Comparison of ENCODE assay signal across 10 cellular contexts in genomic region chr9:121354141-121354540, GRCh38. TPM values are rescaled to one million over a fixed set of nuclear protein-coding genes. Genes with fewer than 3 reads are reported as not detected.
DNase-seq lines count a peak whose midpoint lies in the region; ATAC-seq and TF ChIP-seq lines count a peak whose summit lies in the region.
"Had no signal": no experiment of that assay in that cellular context is flagged by ENCODE, and none has a peak within 500 bp of the region (broad histone marks: within the 10 kb centered on the region; RNA-seq: fewer than 3 reads in every experiment).

No MANE protein-coding gene starts in this region.

- peak overlapping the region; percentile 93; the same call in 2 of the 3 replicates for H2BK15ac ChIP-seq in IMR-90 (ENCODE audit: low read depth, low read length)

- H3K4me2 ChIP-seq in IMR-90 (ENCODE audit: low read depth, low read length) = no peak overlapping the region
- H3K4me2 ChIP-seq: SK-N-SH had no signal

- peak; percentile 56 for DNase-seq in CMK (ENCODE audit: low read depth)
- DNase-seq in IMR-90 = no peak
- DNase-seq in esophagus muscularis mucosa (ENCODE audit: extremely low spot score) = no peak
- DNase-seq in ovary = peak in 3 of 5 donors; percentile 33 to 54 (median 45)
- no peak for DNase-seq in endodermal cell
- no peak for DNase-seq in GM03348 (ENCODE audit: low spot score)
- no peak for DNase-seq in DMS53 (lab: John Stamatoyannopoulos, UW)
- DNase-seq: NCI-H187 treated with DMSO at 0.1 percent for 48 hours, SK-N-SH had no signal

- no peak overlapping the region for H3K4me3 Mint-ChIP-seq in endodermal cell

- TF ChIP-seq CTCF in IMR-90 (conservative IDR thresholded peaks at IDR 0.05; ENCODE audit: low read depth, low read length) (no peak), esophagus muscularis mucosa (IDR thresholded peaks at IDR 0.05) (no peak), ovary (IDR thresholded peaks at IDR 0.05) (no peak), endodermal cell (conservative IDR thresholded peaks at IDR 0.05) (no peak)

- H2BK5ac ChIP-seq in IMR-90 (ENCODE audit: low read depth, low read length, poor library complexity, severe bottlenecking) = peak overlapping the region; percentile 92

- POLR2A ChIA-PET in IMR-90 (lab: Charles Lee; ENCODE audit: unreplicated experiment) = no interaction called here

- ATAC-seq in IMR-90 (ENCODE audit: low read depth) (peak; percentile 24), HG03175 (IDR thresholded peaks at IDR 0.05; ENCODE audit: unreplicated experiment) (no peak)

- H4K8ac ChIP-seq in IMR-90 (ENCODE audit: low read depth in 2 of 2, low read length in 2 of 2) = peak overlapping the region; percentile 40 to 90

- H3K9me3 ChIP-seq in IMR-90 (ENCODE audit: control insufficient read depth, insufficient read depth, low read length) (no peaks in the 10 kb centered on the region), esophagus muscularis mucosa (no peaks in the 10 kb centered on the region), ovary (no peaks in the 10 kb centered on the region), endodermal cell (ENCODE audit: control insufficient read depth, low read length) (no peaks in the 10 kb centered on the region)
- H3K9me3 ChIP-seq: SK-N-SH had no signal

- peak overlapping the region; percentile 97 for H2BK20ac ChIP-seq in IMR-90 (ENCODE audit: low read depth, low read length)

- H3K27ac ChIP-seq in IMR-90 (ENCODE audit: insufficient read depth, low read length) = peak overlapping the region; percentile 98
- H3K27ac ChIP-seq in esophagus muscularis mucosa (replicated peaks in 1 of 4) = peak overlapping the region; percentile 76 to 97 (median 88)
- H3K27ac ChIP-seq in ovary = peak overlapping the region in 1 of 2 donors; percentile 62
- no peak overlapping the region for H3K27ac ChIP-seq in endodermal cell (ENCODE audit: low read depth, low read length)

- H3K36me3 ChIP-seq in IMR-90 (ENCODE audit: control insufficient read depth, insufficient read depth, low read length) (peaks cover 29% of the 10 kb centered on the region), esophagus muscularis mucosa (peaks cover 14 to 67% (median 49%) of the 10 kb centered on the region in 4 donors), ovary (no peaks in the 10 kb centered on the region), endodermal cell (ENCODE audit: control insufficient read depth, insufficient read depth, low read length) (no peaks in the 10 kb centered on the region)

- intact Hi-C loops in IMR-90 (cut with micrococcal nuclease) = no loop called here
- intact Hi-C loops in esophagus muscularis mucosa (cut with DNase I) = no loop called here
- intact Hi-C loops in ovary (cut with DNase I) = no loop called here

- no peak overlapping the region for H2AFZ ChIP-seq in IMR-90 (replicated peaks; ENCODE audit: low read length, poor library complexity)

- H3K9ac ChIP-seq in IMR-90 (ENCODE audit: low read depth, low read length) = peak overlapping the region; percentile 39
- H3K9ac ChIP-seq in endodermal cell (ENCODE audit: extremely low read depth, low read length, poor library complexity, severe bottlenecking) = no peak overlapping the region
- H3K9ac ChIP-seq: SK-N-SH had no signal

- H3K4me3 ChIP-seq in IMR-90 (ENCODE audit: insufficient read depth, low read depth, low read length) (no peak overlapping the region), esophagus muscularis mucosa (no peak overlapping the region), ovary (no peak overlapping the region), endodermal cell (ENCODE audit: low read length) (no peak overlapping the region)

- peaks cover 26 to 58% of the 10 kb centered on the region in 2 experiments for H3K79me1 ChIP-seq in IMR-90 (ENCODE audit: low read depth in 1 of 2, low read length in 2 of 2)

- no TSS peak for BruUV-seq in IMR-90 (replicated peaks; lab: Mats Ljungman, UMichigan)

- CTCF ChIA-PET in IMR-90 (lab: Yijun Ruan, JAX) = no interaction called here

- H3K36me3 Mint-ChIP-seq in endodermal cell (ENCODE audit: low read depth) = peaks cover 7% of the 10 kb centered on the region

- peak overlapping the region; percentile 89 for H4K91ac ChIP-seq in IMR-90 (ENCODE audit: insufficient read depth, low read depth, low read length)

- no peak overlapping the region for H3K27ac Mint-ChIP-seq in endodermal cell

- TF ChIP-seq POLR2A in IMR-90 (IDR thresholded peaks at IDR 0.05; ENCODE audit: low read depth, low read length) = no peak
- no peak for TF ChIP-seq POLR2A in esophagus muscularis mucosa (IDR thresholded peaks at IDR 0.05; ENCODE audit: low read depth)
- TF ChIP-seq POLR2A in ovary (IDR thresholded peaks at IDR 0.05) = no peak

- H2AK5ac ChIP-seq in IMR-90 (ENCODE audit: low read depth, low read length) = peak overlapping the region; percentile 97

- in situ Hi-C loops in IMR-90 (cut with MboI; ENCODE audit: low sequenced_read_pairs) = no loop called here

- H3K4me1 ChIP-seq in IMR-90 (ENCODE audit: control insufficient read depth, insufficient read depth, low read length) = peaks cover 23% of the 10 kb centered on the region
- H3K4me1 ChIP-seq in esophagus muscularis mucosa = peaks cover 93 to 100% (median 97%) of the 10 kb centered on the region in 4 donors
- peaks cover 24% of the 10 kb centered on the region for H3K4me1 ChIP-seq in ovary (ENCODE audit: insufficient read depth)
- peaks cover 10% of the 10 kb centered on the region for H3K4me1 ChIP-seq in endodermal cell (ENCODE audit: control insufficient read depth, insufficient read depth, low read length)

- no CpG with 5 or more reads among the region's 5 CpGs for WGBS in IMR-90 (ENCODE audit: extremely low coverage in 2 of 2, insufficient read length in 1 of 2), 2 experiments
- 68% methylated on average over 5 of the region's 5 CpGs for WGBS in esophagus muscularis mucosa
- WGBS in ovary, 3 donors = 7 to 37% (median 10%) methylated on average over 5 of the region's 5 CpGs
- WGBS in endodermal cell (ENCODE audit: insufficient coverage in 1 of 2, insufficient read length in 1 of 2), 2 experiments = 95 to 100% methylated on average over 3 to 5 of the region's 5 CpGs

- H3K4me1 Mint-ChIP-seq in endodermal cell = peaks cover 24% of the 10 kb centered on the region

- dilution Hi-C loops in IMR-90 (cut with HindIII; ENCODE audit: low sequenced_read_pairs, unreplicated experiment) = no loop called here

- peaks cover 17% of the 10 kb centered on the region for H3K9me1 ChIP-seq in IMR-90 (ENCODE audit: insufficient read depth, low read length)

- H3K23ac ChIP-seq in IMR-90 (ENCODE audit: low read depth, low read length) = peak overlapping the region; percentile 93

- no peaks in the 10 kb centered on the region for H3K27me3 Mint-ChIP-seq in endodermal cell (ENCODE audit: insufficient read depth)

- TF ChIP-seq EP300 in esophagus muscularis mucosa (IDR thresholded peaks at IDR 0.05) = no peak
- no peak for TF ChIP-seq EP300 in ovary (IDR thresholded peaks at IDR 0.05)

- no peak overlapping the region for H2AK9ac ChIP-seq in IMR-90 (replicated peaks; ENCODE audit: low read depth, low read length, poor library complexity)

- H3K14ac ChIP-seq in IMR-90 (replicated peaks; ENCODE audit: low read depth, low read length) = peak overlapping the region; percentile 94

- no peaks in the 10 kb centered on the region for H3K9me3 Mint-ChIP-seq in endodermal cell

- H4K20me1 ChIP-seq in IMR-90 (ENCODE audit: insufficient read depth, low read length) = peaks cover 9% of the 10 kb centered on the region; the same call in 1 of the 2 replicates

- peak overlapping the region; percentile 91 for H3K4ac ChIP-seq in IMR-90 (ENCODE audit: low read depth, low read length)

- peak overlapping the region; percentile 92 for H3K18ac ChIP-seq in IMR-90 (ENCODE audit: low read depth, low read length)

- no peak for TF ChIP-seq RAD21 in IMR-90 (IDR thresholded peaks at IDR 0.05; ENCODE audit: low read length)

- peak overlapping the region; percentile 74 for H3K56ac ChIP-seq in IMR-90 (ENCODE audit: extremely low read depth, insufficient read depth, low read length)

- H2BK120ac ChIP-seq in IMR-90 (ENCODE audit: low read depth, low read length) = peak overlapping the region; percentile 96

- H3K27me3 ChIP-seq in IMR-90 (ENCODE audit: control insufficient read depth, insufficient read depth, low read length) (no peaks in the 10 kb centered on the region), esophagus muscularis mucosa (no peaks in the 10 kb centered on the region), ovary (no peaks in the 10 kb centered on the region), endodermal cell (ENCODE audit: control insufficient read depth, insufficient read depth, low read length, poor library complexity, severe bottlenecking) (no peaks in the 10 kb centered on the region)

- H4K5ac ChIP-seq in IMR-90 (ENCODE audit: low read depth, low read length) = peak overlapping the region; percentile 89

TF ChIP-seq in IMR-90, 13 proteins besides CTCF, POLR2A, EP300 and RAD21 (continues in another document):
- no peak for TF ChIP-seq CEBPB (IDR thresholded peaks at IDR 0.05; ENCODE audit: low read depth, low read length)
- TF ChIP-seq CHD1 (IDR thresholded peaks at IDR 0.05; ENCODE audit: low read depth, low read length) = no peak
- TF ChIP-seq MAZ (IDR thresholded peaks at IDR 0.05; ENCODE audit: borderline replicate concordance, low read depth, low read length) = no peak
- TF ChIP-seq, protein P1, sequence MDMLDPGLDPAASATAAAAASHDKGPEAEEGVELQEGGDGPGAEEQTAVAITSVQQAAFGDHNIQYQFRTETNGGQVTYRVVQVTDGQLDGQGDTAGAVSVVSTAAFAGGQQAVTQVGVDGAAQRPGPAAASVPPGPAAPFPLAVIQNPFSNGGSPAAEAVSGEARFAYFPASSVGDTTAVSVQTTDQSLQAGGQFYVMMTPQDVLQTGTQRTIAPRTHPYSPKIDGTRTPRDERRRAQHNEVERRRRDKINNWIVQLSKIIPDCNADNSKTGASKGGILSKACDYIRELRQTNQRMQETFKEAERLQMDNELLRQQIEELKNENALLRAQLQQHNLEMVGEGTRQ (IDR thresholded peaks at IDR 0.05; ENCODE audit: low read depth, low read length) = no peak
- no peak for TF ChIP-seq MAFK (IDR thresholded peaks at IDR 0.05; ENCODE audit: low read depth, low read length)
- TF ChIP-seq SMC3 (IDR thresholded peaks at IDR 0.05; ENCODE audit: low read depth, low read length) = no peak
- TF ChIP-seq MXI1 (IDR thresholded peaks at IDR 0.05; ENCODE audit: borderline replicate concordance, low read depth, low read length) = no peak

RNA-seq across cellular contexts. Expression of gene STOM, which starts 15.9 kb away (rescaled TPM):
- total RNA-seq in IMR-90 (2012; rRNA removed) (84.8 and 103 TPM in 2 replicates), esophagus muscularis mucosa (100 to 1,000 TPM; 250 to 554 (median 444) TPM), ovary (100 to 1,000 TPM in 5 of 7 donors, 10 to 100 TPM in 2; 73.1 to 205 (median 164) TPM), endodermal cell (10 to 100 TPM; 26.6 to 35.6 TPM)
- polyA plus RNA-seq in IMR-90 (2012; rRNA removed) (67.6 and 78.4 TPM in 2 replicates), ovary (100 to 1,000 TPM; 114 to 203 TPM)
- 45.3 TPM in 2 replicates for polyA plus RNA-seq in IMR-90 (2012; cell fraction: cytosol; rRNA removed)
- polyA plus RNA-seq in IMR-90 (2012; cell fraction: nucleus; rRNA removed; ENCODE audit: low replicate concordance) = 9.8 and 44.1 TPM in 2 replicates
- 13.8 TPM for polyA plus RNA-seq in endodermal cell (2013, experiment 1 of 2)
- 13.0 TPM for polyA plus RNA-seq in endodermal cell (2013, experiment 2 of 2)

Comparison
In these comparisons a context has a peak if more than half of its experiments do, and no peak if none do; other contexts are left out.
1. DNase-seq: peak in CMK (single experiment) and ovary (3 of 5); none in IMR-90 (single experiment), esophagus muscularis mucosa (single experiment), endodermal cell (single experiment), GM03348 (single experiment) and DMS53 (single experiment).